Comparison of ENCODE assay signal across 8 cellular contexts in genomic region chr4:85498068-85498733, GRCh38. TPM values are rescaled to one million over a fixed set of nuclear protein-coding genes. Genes with fewer than 3 reads are reported as not detected.
DNase-seq lines count a peak whose midpoint lies in the region; ATAC-seq, FAIRE-seq and TF ChIP-seq lines count a peak whose summit lies in the region.

No MANE protein-coding gene starts in this region.

- ATAC-seq in GM19468 (IDR thresholded peaks at IDR 0.05; ENCODE audit: extremely low read depth, unreplicated experiment) (peak; percentile 56), HG03439 (IDR thresholded peaks at IDR 0.05; ENCODE audit: unreplicated experiment) (peak; percentile 93), left colon (peak; percentile 50)

- H3K27ac ChIP-seq in kidney (ENCODE audit: low read depth in 2 of 2, low read length in 2 of 2): no peak overlapping the region

- no peak overlapping the region for H3K4me3 ChIP-seq in kidney (ENCODE audit: low read length in 2 of 2)

- H3K36me3 ChIP-seq in kidney (ENCODE audit: control insufficient read depth in 1 of 2, insufficient read depth in 2 of 2, low read length in 2 of 2): no peaks in the 10 kb centered on the region

- TF ChIP-seq CTCF in kidney (IDR thresholded peaks at IDR 0.05; ENCODE audit: borderline replicate concordance, extremely low read depth, insufficient read depth): no peak

- DNase-seq in AML-193 (lab: John Stamatoyannopoulos, UW) (peak; percentile 88 to 91), UCSD-AML1 (lab: John Stamatoyannopoulos, UW; ENCODE audit: unreplicated experiment) (peak; percentile 31), left colon (peak; percentile 29 to 38), midbrain (lab: John Stamatoyannopoulos, UW) (no peak), NCI-H69 (lab: John Stamatoyannopoulos, UW) (no peak), kidney (no peak)

- no peaks in the 10 kb centered on the region for H3K4me1 ChIP-seq in kidney (ENCODE audit: control insufficient read depth in 1 of 2, insufficient read depth in 1 of 2, low read depth in 1 of 2, low read length in 2 of 2)

- intact Hi-C loops in left colon (cut with DNase I, micrococcal nuclease): no loop called here
- intact Hi-C loops in kidney (cut with DNase I): no loop called here

- H3K9ac ChIP-seq in kidney (ENCODE audit: low read length in 2 of 2): no peak overlapping the region

- no peak for FAIRE-seq in kidney (lab: Jason Lieb, UNC)

- no peaks in the 10 kb centered on the region for H3K9me3 ChIP-seq in kidney (ENCODE audit: control insufficient read depth in 1 of 2, low read length in 2 of 2)

RNA-seq across cellular contexts. Expression of gene ARHGAP24, which starts 23.3 kb away (rescaled TPM):
- total RNA-seq in left colon (1 to 10 TPM; 6.0 to 7.0 TPM), kidney (94.7 TPM)
- polyA plus RNA-seq in kidney (ENCODE audit: insufficient read depth, low read depth, low replicate concordance): 78.1 TPM

Comparison
In these comparisons a context has a peak if more than half of its experiments do, and no peak if none do; other contexts are left out.
1. DNase-seq: peak in AML-193 (2 of 2), UCSD-AML1 (single experiment) and left colon (2 of 2); none in midbrain (single experiment), NCI-H69 (single experiment) and kidney (single experiment).
2. RNA of gene ARHGAP24, which starts 23.3 kb away (total RNA-seq): 94.7 TPM in kidney (single experiment); 6.0 to 7.0 TPM in left colon; every median in the first group is over 10 times any median in the second.
3. Peak in every context shown above with its lines, with median percentiles within 50 percentile points of each other: ATAC-seq.